8 cellular contexts compared by ENCODE assay signal in genomic region chr1:65065535-65066378, GRCh38.
DNase-seq lines count a peak whose midpoint lies in the region; ATAC-seq and TF ChIP-seq lines count a peak whose summit lies in the region.

No MANE protein-coding gene starts in this region.

- H3K27ac ChIP-seq in CD4-positive, CD25-positive, alpha-beta regulatory T cell (ENCODE audit: insufficient read depth, low read length, poor library complexity, severe bottlenecking) = peak overlapping the region; percentile 92
- H3K27ac ChIP-seq in breast epithelium = peak overlapping the region; percentile 99 to 100
- H3K27ac ChIP-seq in layer of hippocampus (ENCODE audit: low read depth, low read length) = peak overlapping the region; percentile 99
- H3K27ac ChIP-seq in subcutaneous abdominal adipose tissue (ENCODE audit: low read depth, low read length) = peak overlapping the region; percentile 91

- H3K9ac ChIP-seq in subcutaneous abdominal adipose tissue (ENCODE audit: low read length in 5 of 5) = peak overlapping the region; percentile 71 to 88 (median 82)

- intact Hi-C loops in breast epithelium (cut with DNase I; ENCODE audit: low total_unique reads) = no loop called here

- H3K4me1 ChIP-seq in CD4-positive, CD25-positive, alpha-beta regulatory T cell (ENCODE audit: control insufficient read depth, insufficient read depth, low read length, poor library complexity, severe bottlenecking) = peaks cover 59% of the 10 kb centered on the region
- H3K4me1 ChIP-seq in breast epithelium = peaks cover 0 to 15% of the 10 kb centered on the region in 2 donors
- H3K4me1 ChIP-seq in subcutaneous abdominal adipose tissue (ENCODE audit: control insufficient read depth in 5 of 5, insufficient read depth in 5 of 5, low read length in 5 of 5) = peaks cover 0 to 56% (median 47%) of the 10 kb centered on the region in 5 donors

- no peak for TF ChIP-seq CTCF in LNCaP clone FGC (IDR thresholded peaks at IDR 0.05; ENCODE audit: control insufficient read depth, extremely low read depth, insufficient read depth)
- no peak for TF ChIP-seq CTCF in breast epithelium (IDR thresholded peaks at IDR 0.05)

- peaks cover 0 to 1% (median 0%) of the 10 kb centered on the region in 7 donors for H3K9me3 Mint-ChIP-seq in CD4-positive, CD25-positive, alpha-beta regulatory T cell

- H3K27me3 ChIP-seq in CD4-positive, CD25-positive, alpha-beta regulatory T cell (ENCODE audit: control insufficient read depth, insufficient read depth, low read length) = no peaks in the 10 kb centered on the region
- H3K27me3 ChIP-seq in breast epithelium = no peaks in the 10 kb centered on the region
- no peaks in the 10 kb centered on the region for H3K27me3 ChIP-seq in layer of hippocampus (ENCODE audit: control insufficient read depth, insufficient read depth, low read length)
- H3K27me3 ChIP-seq in subcutaneous abdominal adipose tissue (ENCODE audit: control insufficient read depth in 5 of 5, insufficient read depth in 4 of 5, low read length in 5 of 5) = no peaks in the 10 kb centered on the region

- H3K9me3 ChIP-seq in CD4-positive, CD25-positive, alpha-beta regulatory T cell (ENCODE audit: control insufficient read depth in 2 of 2, low read length in 2 of 2) = no peaks in the 10 kb centered on the region
- H3K9me3 ChIP-seq in breast epithelium = no peaks in the 10 kb centered on the region
- H3K9me3 ChIP-seq in subcutaneous abdominal adipose tissue (ENCODE audit: control insufficient read depth in 5 of 5, low read length in 5 of 5) = no peaks in the 10 kb centered on the region

- H3K4me3 ChIP-seq in CD4-positive, CD25-positive, alpha-beta regulatory T cell (ENCODE audit: low read depth, low read length) = peak overlapping the region; percentile 46
- H3K4me3 ChIP-seq in LNCaP clone FGC (ENCODE audit: low read depth, low read length) (peak overlapping the region; percentile 72), breast epithelium (peak overlapping the region; percentile 87 to 97 (median 93)), subcutaneous abdominal adipose tissue (ENCODE audit: low read depth in 1 of 5, low read length in 5 of 5) (peak overlapping the region; percentile 82 to 99 (median 95))

- H3K4me3 Mint-ChIP-seq in CD4-positive, CD25-positive, alpha-beta regulatory T cell = peak overlapping the region; percentile 86 to 98 (median 95)

- H3K4me1 Mint-ChIP-seq in CD4-positive, CD25-positive, alpha-beta regulatory T cell = peaks cover 34 to 69% (median 52%) of the 10 kb centered on the region in 4 donors

- no peak for DNase-seq in CD4-positive, CD25-positive, alpha-beta regulatory T cell
- no peak for DNase-seq in LNCaP clone FGC (ENCODE audit: low read depth)
- DNase-seq in breast epithelium (ENCODE audit: low spot score in 2 of 2) = peak; percentile 61 to 66
- DNase-seq in NAMALWA (ENCODE audit: low spot score) = no peak
- no peak for DNase-seq in HT-29 (ENCODE audit: low spot score)

- peaks cover 9% of the 10 kb centered on the region for H3K27me3 Mint-ChIP-seq in CD4-positive, CD25-positive, alpha-beta regulatory T cell

- TF ChIP-seq POLR2A in breast epithelium (IDR thresholded peaks at IDR 0.05) = no peak

- ATAC-seq in CD4-positive, CD25-positive, alpha-beta regulatory T cell (ENCODE audit: low read depth in 2 of 2) = no peak
- ATAC-seq in HG03460 (IDR thresholded peaks at IDR 0.05; ENCODE audit: unreplicated experiment) = no peak

- no peaks in the 10 kb centered on the region for H3K36me3 Mint-ChIP-seq in CD4-positive, CD25-positive, alpha-beta regulatory T cell

- no peaks in the 10 kb centered on the region for H3K36me3 ChIP-seq in CD4-positive, CD25-positive, alpha-beta regulatory T cell (ENCODE audit: control insufficient read depth, insufficient read depth, low read length)
- H3K36me3 ChIP-seq in breast epithelium (no peaks in the 10 kb centered on the region), subcutaneous abdominal adipose tissue (ENCODE audit: control insufficient read depth in 5 of 5, insufficient read depth in 5 of 5, low read length in 5 of 5) (no peaks in the 10 kb centered on the region)

- peak overlapping the region; percentile 88 to 97 (median 96) for H3K27ac Mint-ChIP-seq in CD4-positive, CD25-positive, alpha-beta regulatory T cell

Comparison
In these comparisons a context has a peak if more than half of its experiments do, and no peak if none do; other contexts are left out.
1. DNase-seq: peak in breast epithelium (2 of 2); none in CD4-positive, CD25-positive, alpha-beta regulatory T cell (0 of 3), LNCaP clone FGC (single experiment), NAMALWA (single experiment) and HT-29 (single experiment).
2. Peak in every context shown above with its lines, with median percentiles within 50 percentile points of each other: H3K27ac ChIP-seq and H3K4me3 ChIP-seq.